In genomic region chr18:272650-273049, GRCh38 we compare ENCODE assay signal across 22 cellular contexts. TPM values are rescaled to one million over a fixed set of nuclear protein-coding genes. Genes with fewer than 3 reads are reported as not detected.
DNase-seq lines count a peak whose midpoint lies in the region; ATAC-seq and TF ChIP-seq lines count a peak whose summit lies in the region.
"Had no signal": no experiment of that assay in that cellular context is flagged by ENCODE, and none has a peak within 500 bp of the region (broad histone marks: within the 10 kb centered on the region; RNA-seq: fewer than 3 reads in every experiment).

No MANE protein-coding gene starts in this region.

- H2BK120ac ChIP-seq in mesendoderm (ENCODE audit: low read depth, low read length): no peak overlapping the region

- H3K27ac ChIP-seq in HEK293 (ENCODE audit: extremely low read depth, low read depth, low read length) (no peak overlapping the region), mesendoderm (ENCODE audit: low read depth, low read length) (no peak overlapping the region), heart right ventricle (no peak overlapping the region)
- H3K27ac ChIP-seq: A549; BLaER1 treated with 17β-estradiol and CSF1 and Interleukin-3, amounts not matched to agents 10 nM and 100 nM; SJSA1 had no signal

- peaks cover 27% of the 10 kb centered on the region for H3K4me1 Mint-ChIP-seq in endothelial cell (ENCODE audit: unreplicated experiment)

- no peak overlapping the region for H3K4ac ChIP-seq in mesendoderm (ENCODE audit: low read depth, low read length)

- WGBS in mesendoderm (ENCODE audit: extremely low coverage, insufficient coverage, low lambda C conversion rate): no CpG with 5 or more reads among the region's 2 CpGs
- 90 to 92% methylated on average over 2 of the region's 2 CpGs for WGBS in heart right ventricle, 2 donors

- no peak overlapping the region for H3K23ac ChIP-seq in mesendoderm (ENCODE audit: low read length)

- no peak overlapping the region for H2BK5ac ChIP-seq in mesendoderm (ENCODE audit: low read length)

- peak overlapping the region; percentile 50 for H3K27ac Mint-ChIP-seq in endothelial cell (ENCODE audit: unreplicated experiment)
- H3K27ac Mint-ChIP-seq in activated naive CD4-positive, alpha-beta T cell treated with anti-CD3 and anti-CD28 coated beads, Interleukin-2, amount 50 U/mL, for 72 hours: no peak overlapping the region
- H3K27ac Mint-ChIP-seq: CD4-positive, alpha-beta T cell; IgD-negative memory B cell; T-cell had no signal

- H4K5ac ChIP-seq in mesendoderm (ENCODE audit: low read length): no peak overlapping the region

- H3K9me3 ChIP-seq in HEK293 (ENCODE audit: control insufficient read depth, insufficient read depth, low read depth, low read length): no peaks in the 10 kb centered on the region; the same call in 1 of the 2 replicates
- H3K9me3 ChIP-seq in heart right ventricle: peaks cover 0 to under 1% (median 0%) of the 10 kb centered on the region in 11 donors
- H3K9me3 ChIP-seq: A549, SJSA1 had no signal

- H3K79me1 ChIP-seq in mesendoderm (ENCODE audit: low read length): peaks cover 4% of the 10 kb centered on the region

- POLR2A ChIA-PET in HEK293 (lab: Yijun Ruan, JAX): interaction anchor here (0.6 kb wide), 1 partner anchor 67 kb away, joined by 4 read pairs; no protein-coding TSS in a partner anchor

- no peaks in the 10 kb centered on the region for H3K79me2 ChIP-seq in mesendoderm (ENCODE audit: control insufficient read depth, insufficient read depth, low read length)

- H3K27me3 ChIP-seq in mesendoderm (ENCODE audit: insufficient read depth, low read length, poor library complexity) (no peaks in the 10 kb centered on the region), heart right ventricle (no peaks in the 10 kb centered on the region)
- H3K27me3 ChIP-seq: BLaER1 treated with 17β-estradiol and CSF1 and Interleukin-3, amounts not matched to agents 10 nM and 100 nM; SJSA1 had no signal

- H3K4me3 Mint-ChIP-seq in endothelial cell (ENCODE audit: unreplicated experiment): no peak overlapping the region
- H3K4me3 Mint-ChIP-seq: CD4-positive, alpha-beta T cell; IgD-negative memory B cell; T-cell had no signal

- no peak overlapping the region for H2AK5ac ChIP-seq in mesendoderm (ENCODE audit: low read length)

- no peak overlapping the region for H3K4me2 ChIP-seq in mesendoderm (ENCODE audit: low read length)
- H3K4me2 ChIP-seq: A549; BLaER1 treated with 17β-estradiol and CSF1 and Interleukin-3, amounts not matched to agents 10 nM and 100 nM had no signal

- DNase-seq in KBM-7: peak; percentile 12
- DNase-seq in endothelial cell (ENCODE audit: low spot score): no peak
- peak; percentile 61 for DNase-seq in mesendoderm
- no peak for DNase-seq in heart right ventricle
- DNase-seq in NCI-H69 (lab: John Stamatoyannopoulos, UW): no peak
- DNase-seq in activated naive CD4-positive, alpha-beta T cell treated with anti-CD3 and anti-CD28 coated beads, Interleukin-2, amount 50 U/mL, for 72 hours (ENCODE audit: low spot score in 2 of 2): no peak
- DNase-seq: AML-193; CD4-positive, alpha-beta T cell; DMS53; GOT3; Karpas-422; NCI-H2029; NCI-H446 treated with DMSO at 0.1 percent for 48 hours; NCI-H526; Right ventricle myocardium superior; RPMI8226; T-cell had no signal

- in situ Hi-C loops in KBM-7 (cut with MboI; ENCODE audit: low pct_unique_long_range_greater_than_20kb, low sequenced_read_pairs): no loop called here

- CTCF ChIA-PET in HEK293 (lab: Yijun Ruan, JAX): no interaction called here

- H4K8ac ChIP-seq in mesendoderm (ENCODE audit: low read depth, low read length): no peak overlapping the region

- no peak overlapping the region for H2BK15ac ChIP-seq in mesendoderm (replicated peaks; ENCODE audit: low read depth)

- H3K56ac ChIP-seq in mesendoderm (ENCODE audit: low read length): peak overlapping the region; percentile 62

- H3K36me3 ChIP-seq in HEK293 (ENCODE audit: control insufficient read depth in 2 of 2, insufficient read depth in 1 of 2, low read length in 2 of 2): peaks cover 0 to 3% of the 10 kb centered on the region in 2 experiments; a peak in 1 of 3 replicates
- H3K36me3 ChIP-seq in mesendoderm (ENCODE audit: control insufficient read depth, insufficient read depth, low read length): no peaks in the 10 kb centered on the region
- no peaks in the 10 kb centered on the region for H3K36me3 ChIP-seq in heart right ventricle
- H3K36me3 ChIP-seq: BLaER1 treated with 17β-estradiol and CSF1 and Interleukin-3, amounts not matched to agents 10 nM and 100 nM had no signal

- TF ChIP-seq CTCF in HEK293 (tag by site-specific recombination; IDR thresholded peaks at IDR 0.05) (no peak), endothelial cell (IDR thresholded peaks at IDR 0.05; ENCODE audit: unreplicated experiment) (no peak), heart right ventricle (IDR thresholded peaks at IDR 0.05) (no peak)

- no peak for ATAC-seq in heart right ventricle
- no peak for ATAC-seq in activated naive CD4-positive, alpha-beta T cell treated with anti-CD3 and anti-CD28 coated beads, Interleukin-2, amount 50 U/mL, for 72 hours
- ATAC-seq: A549, T-cell had no signal

- H3K36me3 Mint-ChIP-seq in endothelial cell (ENCODE audit: low read depth, unreplicated experiment): no peaks in the 10 kb centered on the region
- H3K36me3 Mint-ChIP-seq in activated naive CD4-positive, alpha-beta T cell treated with anti-CD3 and anti-CD28 coated beads, Interleukin-2, amount 50 U/mL, for 72 hours: peaks cover 9 to 10% of the 10 kb centered on the region in 2 donors
- H3K36me3 Mint-ChIP-seq: IgD-negative memory B cell, T-cell had no signal

- H3K18ac ChIP-seq in mesendoderm (ENCODE audit: low read length): no peak overlapping the region

- H3K4me3 ChIP-seq in HEK293 (ENCODE audit: low read depth, low read length): no peak overlapping the region
- H3K4me3 ChIP-seq in mesendoderm (ENCODE audit: low read length): no peak overlapping the region
- no peak overlapping the region for H3K4me3 ChIP-seq in heart right ventricle
- H3K4me3 ChIP-seq: A549; BLaER1 treated with 17β-estradiol and CSF1 and Interleukin-3, amounts not matched to agents 10 nM and 100 nM; SJSA1 had no signal

- H3K4me1 ChIP-seq in HEK293 (ENCODE audit: control insufficient read depth, insufficient read depth, low read length) (no peaks in the 10 kb centered on the region), mesendoderm (ENCODE audit: control insufficient read depth, low read depth, low read length) (peaks cover 5% of the 10 kb centered on the region), heart right ventricle (peaks cover 0 to 14% (median 10%) of the 10 kb centered on the region in 9 donors)
- H3K4me1 ChIP-seq: A549 had no signal

- H3K9ac ChIP-seq in mesendoderm (ENCODE audit: low read length): no peak overlapping the region
- H3K9ac ChIP-seq: BLaER1 treated with 17β-estradiol and CSF1 and Interleukin-3, amounts not matched to agents 10 nM and 100 nM had no signal

- peaks cover 6% of the 10 kb centered on the region for H3K27me3 Mint-ChIP-seq in endothelial cell (ENCODE audit: unreplicated experiment)
- H3K27me3 Mint-ChIP-seq: CD4-positive, alpha-beta T cell; IgD-negative memory B cell had no signal

- intact Hi-C loops in heart right ventricle (cut with DNase I): loop anchor here in 2 of 10 donors (10.0 kb wide), 2 partner anchors 542 to 562 kb away; partner anchors contain the start of gene YES1 (in 1 of the 2)

- H3K9me3 Mint-ChIP-seq in endothelial cell (ENCODE audit: unreplicated experiment): no peaks in the 10 kb centered on the region
- H3K9me3 Mint-ChIP-seq in activated naive CD4-positive, alpha-beta T cell treated with anti-CD3 and anti-CD28 coated beads, Interleukin-2, amount 50 U/mL, for 72 hours: no peaks in the 10 kb centered on the region
- H3K9me3 Mint-ChIP-seq: CD4-positive, alpha-beta T cell; IgD-negative memory B cell had no signal

TF ChIP-seq in HEK293, 187 proteins besides CTCF, POLR2A, EP300 and RAD21:
- no peak for TF ChIP-seq HOXA7 (CRISPR knock-in tag; IDR thresholded peaks at IDR 0.05; ENCODE audit: borderline replicate concordance)
- TF ChIP-seq ZNF132 (tag by site-specific recombination; IDR thresholded peaks at IDR 0.05; ENCODE audit: borderline replicate concordance): peak; percentile 51; the same call in 1 of the 2 replicates
TF ChIP-seq in HEK293: peak in this region for 1.

RNA-seq across cellular contexts. Expression of gene THOC1, which starts 4.8 kb away (rescaled TPM):
- total RNA-seq in endothelial cell (ENCODE audit: unreplicated experiment) (45.8 TPM), heart right ventricle (10 to 100 TPM in 5 of 10 donors, 1 to 10 TPM in 5; 7.7 to 14.7 (median 9.8) TPM)
- 48.2 TPM for polyA plus RNA-seq in mesendoderm (2013, experiment 1 of 2)
- 46.0 TPM for polyA plus RNA-seq in mesendoderm (2013, experiment 2 of 2)
- 10 to 100 TPM in 1 of 2 donors, 1 to 10 TPM in 1; 9.7 to 64.3 TPM for polyA plus RNA-seq in heart right ventricle
- total RNA-seq in activated naive CD4-positive, alpha-beta T cell treated with anti-CD3 and anti-CD28 coated beads, Interleukin-2, amount 50 U/mL, for 72 hours: 100 to 1,000 TPM in 1 of 2 donors, 10 to 100 TPM in 1; 84.6 to 107 TPM

Comparison
In these comparisons a context has a peak if more than half of its experiments do, and no peak if none do; other contexts are left out.
1. DNase-seq: peak in KBM-7 (single experiment) and mesendoderm (single experiment); none in endothelial cell (single experiment), heart right ventricle (0 of 2), NCI-H69 (single experiment) and activated naive CD4-positive, alpha-beta T cell treated with anti-CD3 and anti-CD28 coated beads, Interleukin-2, amount 50 U/mL, for 72 hours (0 of 2).